Comparison of ENCODE assay signal across 10 cellular contexts in genomic region chr3:160676547-160677303, GRCh38. TPM values are rescaled to one million over a fixed set of nuclear protein-coding genes. Genes with fewer than 3 reads are reported as not detected.
DNase-seq lines count a peak whose midpoint lies in the region; TF ChIP-seq lines count a peak whose summit lies in the region.
"Had no signal": no experiment of that assay in that cellular context is flagged by ENCODE, and none has a peak within 500 bp of the region (broad histone marks: within the 10 kb centered on the region; RNA-seq: fewer than 3 reads in every experiment).

TSS of gene ARL14 (plus strand) at chr3:160677160. CDS start at chr3:160677347, 187 bp downstream.

- H3K9me3 Mint-ChIP-seq in type B pancreatic cell = peaks cover 4% of the 10 kb centered on the region

- no peaks in the 10 kb centered on the region for H3K36me3 Mint-ChIP-seq in type B pancreatic cell

- peak within 1 kb of the TSS; percentile 66 for H3K4me3 Mint-ChIP-seq in type B pancreatic cell

- TF ChIP-seq CTCF in VCaP (conservative IDR thresholded peaks at IDR 0.05) (no peak), kidney epithelial cell (IDR thresholded peaks at IDR 0.05; ENCODE audit: insufficient read depth, low read length, poor library complexity, severe bottlenecking) (no peak), type B pancreatic cell (conservative IDR thresholded peaks at IDR 0.05) (no peak)

- H3K27me3 Mint-ChIP-seq in type B pancreatic cell = no peaks in the 10 kb centered on the region

- H3K36me3 ChIP-seq in kidney epithelial cell (ENCODE audit: control insufficient read depth, insufficient read depth, low read length) = no peaks in the 10 kb centered on the region

- H3K27ac Mint-ChIP-seq in type B pancreatic cell = peak within 1 kb of the TSS; percentile 81

- H3K27ac ChIP-seq in VCaP (peak within 1 kb of the TSS; percentile 18; the same call in 1 of the 2 replicates), substantia nigra (ENCODE audit: low read depth, low read length, poor library complexity, severe bottlenecking) (no peak within 1 kb of the TSS)

- H3K4me3 ChIP-seq in kidney epithelial cell (ENCODE audit: low read depth, low read length) = no peak within 1 kb of the TSS

- DNase-seq in SIG-M5 treated with dmso at 0.1 percent for 504 hours (lab: John Stamatoyannopoulos, UW; ENCODE audit: unreplicated experiment) (peak; percentile 52), SIG-M5 (lab: John Stamatoyannopoulos, UW) (no peak), kidney epithelial cell (ENCODE audit: low read depth) (peak; percentile 75), type B pancreatic cell (ENCODE audit: extremely low spot score, unreplicated experiment) (no peak), substantia nigra (lab: John Stamatoyannopoulos, UW) (no peak), NCI-H526 treated with DMSO at 0.1 percent for 48 hours (lab: John Stamatoyannopoulos, UW) (no peak)
- DNase-seq in activated CD4-positive, alpha-beta T cell treated with anti-CD3 and anti-CD28 coated beads, Interleukin-2, amount 50 U/mL, for 1 hour = no peak
- DNase-seq: hippocampal formation, NCI-H187 treated with DMSO at 0.1 percent for 48 hours had no signal

- H3K4me1 Mint-ChIP-seq in type B pancreatic cell (ENCODE audit: unreplicated experiment) = peaks cover 37% of the 10 kb centered on the region

- H3K27me3 ChIP-seq in kidney epithelial cell (ENCODE audit: control insufficient read depth, insufficient read depth, low read length) = no peaks in the 10 kb centered on the region

RNA-seq across cellular contexts. Expression of gene ARL14, which starts in this region (rescaled TPM):
- total RNA-seq in kidney epithelial cell = 0.08 and 0.21 TPM in 2 replicates
- total RNA-seq in type B pancreatic cell (ENCODE audit: low replicate concordance) = 0.53 and 1.9 TPM in 2 replicates

Comparison
In these comparisons a context has a peak if more than half of its experiments do, and no peak if none do; other contexts are left out.
1. Peak in DNase-seq in kidney epithelial cell; RNA of the gene not detected or under 1 TPM.